ENCODE assay signal across 17 cellular contexts in the genomic region with DNA sequence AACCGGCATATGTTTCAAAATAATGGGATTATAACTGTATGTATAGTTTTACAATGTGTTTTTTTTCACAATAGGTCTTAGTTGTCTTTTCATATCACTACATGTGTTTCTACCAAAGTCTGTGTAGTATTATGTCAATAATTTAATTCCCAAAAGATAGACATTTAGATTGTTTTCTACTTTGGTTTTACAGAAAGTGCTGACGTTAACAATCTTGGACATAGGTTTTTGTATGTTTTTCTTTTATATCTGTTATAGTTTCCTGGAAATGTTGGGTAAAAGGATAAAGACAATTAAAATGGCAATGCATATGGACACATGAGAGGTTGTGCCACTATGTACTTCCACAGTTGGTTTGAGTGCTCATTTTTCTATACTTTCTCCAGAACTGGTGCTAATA. TPM values are rescaled to one million over a fixed set of nuclear protein-coding genes. Genes with fewer than 3 reads are reported as not detected.
DNase-seq lines count a peak whose midpoint lies in the region; ATAC-seq, FAIRE-seq and TF ChIP-seq lines count a peak whose summit lies in the region.
"Had no signal": no experiment of that assay in that cellular context is flagged by ENCODE, and none has a peak within 500 bp of the region (broad histone marks: within the 10 kb centered on the region; RNA-seq: fewer than 3 reads in every experiment).

No MANE protein-coding gene starts in this region.

- CTCF ChIA-PET in A549 (lab: Yijun Ruan, JAX): no interaction called here

- TF ChIP-seq POLR2A in A549 (IDR thresholded peaks at IDR 0.05; ENCODE audit: low read length) (no peak), H54 (IDR thresholded peaks at IDR 0.05; ENCODE audit: low read depth, low read length) (no peak)

- no peaks in the 10 kb centered on the region for H3K9me3 ChIP-seq in A549
- H3K9me3 ChIP-seq in SK-N-MC (ENCODE audit: low read depth, low read length): no peaks in the 10 kb centered on the region

- no peak overlapping the region for H3K4me2 ChIP-seq in A549

- POLR2A ChIA-PET in A549 (lab: Yijun Ruan, JAX): no interaction called here

- no peak overlapping the region for H3K4me3 ChIP-seq in A549
- H3K4me3 ChIP-seq in SK-N-MC: no peak overlapping the region

- H3K9ac ChIP-seq in SK-N-MC (ENCODE audit: insufficient read length): no peak overlapping the region

- 90% methylated on average over 2 of the region's 2 CpGs for WGBS in A549 (ENCODE audit: missing lambda C conversion rate)

- no peak for FAIRE-seq in A549 (lab: Jason Lieb, UNC)
- FAIRE-seq in H54 (lab: Jason Lieb, UNC): peak; percentile 36
- FAIRE-seq: GM12892 had no signal

- DNase-seq in A549 (ENCODE audit: low read depth in 1 of 2, low spot score in 1 of 2) (no peak), H54 (ENCODE audit: insufficient read length, low spot score) (no peak), SK-N-MC (ENCODE audit: low read depth, low spot score) (no peak), dedifferentiated amniotic fluid mesenchymal stem cell (ENCODE audit: extremely low spot score) (no peak), left lobe of liver (ENCODE audit: low spot score) (no peak)
- DNase-seq: 8988T; C1 segment of cervical spinal cord; Calu3; CD4-positive, alpha-beta memory T cell; COR-L47; DMS53; DMS79 treated with DMSO at 0.1 percent for 48 hours; GOT3; H7; HCEC 1CT had no signal

- no peak for TF ChIP-seq CTCF in A549 (IDR thresholded peaks at IDR 0.05)

- peaks cover 4% of the 10 kb centered on the region; the same call in 1 of the 2 replicates for H3K36me3 ChIP-seq in SK-N-MC (ENCODE audit: insufficient read depth, low read length)

- H3K4me1 ChIP-seq in A549: no peaks in the 10 kb centered on the region

- no peak overlapping the region for H3K27ac ChIP-seq in A549
- H3K27ac ChIP-seq in SK-N-MC: peak overlapping the region; percentile 39; the same call in 1 of the 2 replicates

- ATAC-seq in A549: no peak
- no peak for ATAC-seq in HG02870 (IDR thresholded peaks at IDR 0.05; ENCODE audit: unreplicated experiment)
- no peak for ATAC-seq in left lobe of liver

- TF ChIP-seq EP300 in A549 (IDR thresholded peaks at IDR 0.05): no peak

- TF ChIP-seq RAD21 in A549 (conservative IDR thresholded peaks at IDR 0.05 in 1 of 2, IDR thresholded peaks at IDR 0.05 in 1 of 2): no peak

TF ChIP-seq in A549, 52 proteins besides CTCF, POLR2A, EP300 and RAD21:
- TF ChIP-seq MAFK (IDR thresholded peaks at IDR 0.05; ENCODE audit: partially characterized antibody) (peak; percentile 87), PBX3 (IDR thresholded peaks at IDR 0.05) (no peak)

RNA-seq across cellular contexts. Expression of gene TMEFF1, which starts 15.2 kb away (rescaled TPM):
- polyA plus RNA-seq in A549 (2011; rRNA removed) (0.09 and 0.31 TPM in 2 replicates), A549 (2017; fragmentation: RNase III; extraction: RNeasy Plus Mini Kit Qiagen cat#74134 plus additional on column Dnase treatment) (0.37 to 0.65 TPM (median 0.61 TPM) in 3 replicates)
- 0.48 and 0.88 TPM in 2 replicates for polyA plus RNA-seq in A549 (2012; cell fraction: cytosol; rRNA removed)
- polyA plus RNA-seq in A549 (2012; cell fraction: nucleus; rRNA removed): 0.26 and 0.32 TPM in 2 replicates
- 0.10 and 0.21 TPM in 2 replicates for polyA minus RNA-seq in A549 (2011; rRNA and poly(A)+ RNA removed)
- 0.20 TPM for total RNA-seq in left lobe of liver
- total RNA-seq: CD4-positive, alpha-beta memory T cell had no signal
- polyA plus RNA-seq: CD4-positive, alpha-beta memory T cell had no signal
